In genomic region chr17:43125133-43125966, GRCh38 we compare ENCODE assay signal across 8 cellular contexts. TPM values are rescaled to one million over a fixed set of nuclear protein-coding genes. Genes with fewer than 3 reads are reported as not detected.
DNase-seq lines count a peak whose midpoint lies in the region; ATAC-seq lines count a peak whose summit lies in the region.

Gene BRCA1 (minus strand): TSS chr17:43125364. CDS start chr17:43124096, 1,268 bp downstream.

- H3K4me2 ChIP-seq in Karpas-422 (ENCODE audit: low read depth, low read length, poor library complexity, severe bottlenecking) = peak within 1 kb of the TSS; percentile 92

- ATAC-seq in GM21825 (IDR thresholded peaks at IDR 0.05; ENCODE audit: unreplicated experiment) (peak; percentile 92), naive B cell (ENCODE audit: low read depth in 2 of 2) (peak; percentile 99)
- peak; percentile 100 for ATAC-seq in stimulated activated memory B cell treated with anti-CD40 and anti-IgM and Interleukin-4, amounts not matched to agents 10 μg/mL and 1 μg/mL and 100 μg/mL, for 72 hours

- peak within 1 kb of the TSS; percentile 33; the same call in 1 of the 2 replicates for H2AFZ ChIP-seq in Karpas-422 (ENCODE audit: low read length)

- H3K4me1 Mint-ChIP-seq in naive B cell = peaks cover 20 to 48% (median 25%) of the 10 kb centered on the region in 3 donors
- peaks cover 44% of the 10 kb centered on the region for H3K4me1 Mint-ChIP-seq in stimulated activated memory B cell treated with anti-CD40 and anti-IgM and Interleukin-4, amounts not matched to agents 10 μg/mL and 1 μg/mL and 100 μg/mL, for 72 hours

- peak within 1 kb of the TSS; percentile 72 for H3K4me3 ChIP-seq in Karpas-422 (ENCODE audit: low read length)

- H3K9me3 Mint-ChIP-seq in naive B cell = no peaks in the 10 kb centered on the region
- H3K9me3 Mint-ChIP-seq in stimulated activated memory B cell treated with anti-CD40 and anti-IgM and Interleukin-4, amounts not matched to agents 10 μg/mL and 1 μg/mL and 100 μg/mL, for 72 hours = no peaks in the 10 kb centered on the region

- peak within 1 kb of the TSS; percentile 72 for H3K27ac ChIP-seq in Karpas-422 (ENCODE audit: low read length)

- H3K9ac ChIP-seq in Karpas-422 (ENCODE audit: low read length) = peak within 1 kb of the TSS; percentile 95

- H3K9me3 ChIP-seq in Karpas-422 (ENCODE audit: low read length) = no peaks in the 10 kb centered on the region

- no peaks in the 10 kb centered on the region for H4K20me1 ChIP-seq in Karpas-422 (ENCODE audit: insufficient read depth, low read depth, low read length)

- peaks cover 12% of the 10 kb centered on the region; the same call in 1 of the 2 replicates for H3K36me3 ChIP-seq in Karpas-422 (ENCODE audit: insufficient read depth, low read length)

- no peaks in the 10 kb centered on the region for H3K27me3 ChIP-seq in Karpas-422 (ENCODE audit: low read length)

- H3K9me2 ChIP-seq in Karpas-422 (replicated peaks; ENCODE audit: insufficient read depth, low read length) = no peaks in the 10 kb centered on the region

- DNase-seq in DMS79 treated with DMSO at 0.1 percent for 48 hours (lab: John Stamatoyannopoulos, UW) (peak; percentile 100), Karpas-422 (peak; percentile 100), RKO (ENCODE audit: low spot score) (peak; percentile 100), activated T-helper 1 cell treated with Interleukin-2 at 50 U/mL for 16 hours (ENCODE audit: low read depth) (peak; percentile 86), fibroblast of gingiva (ENCODE audit: low read depth) (peak; percentile 98), naive B cell (peak; percentile 95)

- H3K79me2 ChIP-seq in Karpas-422 (ENCODE audit: low read length) = peaks cover 43% of the 10 kb centered on the region

- H3K27ac Mint-ChIP-seq in naive B cell = peak within 1 kb of the TSS; percentile 93 to 98 (median 96)
- H3K27ac Mint-ChIP-seq in stimulated activated memory B cell treated with anti-CD40 and anti-IgM and Interleukin-4, amounts not matched to agents 10 μg/mL and 1 μg/mL and 100 μg/mL, for 72 hours = peak within 1 kb of the TSS; percentile 87

- H3K4me3 Mint-ChIP-seq in naive B cell = peak within 1 kb of the TSS; percentile 86 to 99 (median 97)
- peak within 1 kb of the TSS; percentile 97 for H3K4me3 Mint-ChIP-seq in stimulated activated memory B cell treated with anti-CD40 and anti-IgM and Interleukin-4, amounts not matched to agents 10 μg/mL and 1 μg/mL and 100 μg/mL, for 72 hours

- no peaks in the 10 kb centered on the region for H3K27me3 Mint-ChIP-seq in naive B cell
- H3K27me3 Mint-ChIP-seq in stimulated activated memory B cell treated with anti-CD40 and anti-IgM and Interleukin-4, amounts not matched to agents 10 μg/mL and 1 μg/mL and 100 μg/mL, for 72 hours = no peaks in the 10 kb centered on the region

- no peaks in the 10 kb centered on the region for H3K36me3 Mint-ChIP-seq in naive B cell
- peaks cover 22% of the 10 kb centered on the region for H3K36me3 Mint-ChIP-seq in stimulated activated memory B cell treated with anti-CD40 and anti-IgM and Interleukin-4, amounts not matched to agents 10 μg/mL and 1 μg/mL and 100 μg/mL, for 72 hours

- H3K4me1 ChIP-seq in Karpas-422 (ENCODE audit: low read length) = peaks cover 20% of the 10 kb centered on the region

RNA-seq across cellular contexts. Expression of gene BRCA1, which starts in this region (rescaled TPM):
- 46.0 and 49.7 TPM in 2 replicates for total RNA-seq in Karpas-422 (2014; rRNA removed; shearing (Covaris generic); ENCODE audit: low replicate concordance)
- 1 to 10 TPM in 5 of 6 donors, under 1 TPM in 1; 0.14 to 4.7 (median 3.5) TPM for polyA plus RNA-seq in naive B cell (ENCODE audit: low read depth in 6 of 6)

Comparison
In these comparisons a context has a peak if more than half of its experiments do, and no peak if none do; other contexts are left out.
1. Peak in every context shown above with its lines: DNase-seq, ATAC-seq, H3K4me3 ChIP-seq and H3K27ac ChIP-seq.